ENCODE assay signal across 37 cellular contexts in the genomic region with DNA sequence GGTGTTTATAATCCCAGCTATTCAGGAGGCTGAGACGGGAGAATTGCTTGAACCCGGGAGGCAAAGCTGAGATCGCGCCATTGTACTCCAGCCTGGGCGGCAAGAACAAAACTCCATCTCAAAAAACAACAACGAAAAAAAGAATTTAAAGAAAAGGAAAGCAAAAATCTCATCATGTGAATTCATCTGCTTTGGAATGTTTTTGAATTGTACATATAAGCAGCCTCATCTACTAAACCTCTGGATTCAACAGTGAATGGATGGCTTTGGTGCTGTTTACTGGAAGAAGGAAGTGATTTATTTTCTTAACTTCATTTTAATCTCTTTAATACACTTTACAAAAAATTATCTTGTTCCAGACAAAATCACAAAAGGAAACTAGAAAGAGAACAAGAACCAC.
"Had no signal": no experiment of that assay in that cellular context is flagged by ENCODE, and none has a peak within 500 bp of the region (broad histone marks: within the 10 kb centered on the region; RNA-seq: fewer than 3 reads in every experiment).

No MANE protein-coding gene starts in this region.

- H3K4me2 ChIP-seq: KMS-11 had no signal

- DNase-seq: Karpas-422, Kasumi-1, MG63, MM.1S, MV-4-11, NCI-H1048, NCI-H1092, NCI-H1092 treated with DMSO at 0.1 percent for 48 hours, NCI-H1105, NCI-H1105 treated with DMSO at 0.1 percent for 48 hours, NCI-H1417, NCI-H1417 treated with DMSO at 0.1 percent for 48 hours, NCI-H1436, NCI-H1436 treated with DMSO at 0.1 percent for 48 hours, NCI-H146, NCI-H1694, NCI-H1694 treated with DMSO at 0.1 percent for 48 hours, NCI-H187, NCI-H187 treated with DMSO at 0.1 percent for 48 hours, NCI-H1930, NCI-H2029, NCI-H2029 treated with DMSO at 0.1 percent for 48 hours, NCI-H2081, NCI-H2081 treated with DMSO at 0.1 percent for 48 hours, NCI-H2107, NCI-H2171, NCI-H2171 treated with DMSO at 0.1 percent for 48 hours, NCI-H2227 treated with DMSO at 0.1 percent for 48 hours, NCI-H226, NCI-H345, NCI-H446, NCI-H446 treated with DMSO at 0.1 percent for 48 hours, NCI-H510A, NCI-H510A treated with DMSO at 0.1 percent for 48 hours, NCI-H524, NCI-H524 treated with DMSO at 0.1 percent for 48 hours had no signal

- H3K4me3 ChIP-seq: MG63 had no signal

- H3K27me3 ChIP-seq: MG63 had no signal

- H3K27ac ChIP-seq: KMS-11 had no signal

- H3K9me3 ChIP-seq: MG63 had no signal

- H3K36me3 ChIP-seq: MG63 had no signal

- H3K9ac ChIP-seq: KMS-11 had no signal
